16 cellular contexts compared by ENCODE assay signal in the genomic region with DNA sequence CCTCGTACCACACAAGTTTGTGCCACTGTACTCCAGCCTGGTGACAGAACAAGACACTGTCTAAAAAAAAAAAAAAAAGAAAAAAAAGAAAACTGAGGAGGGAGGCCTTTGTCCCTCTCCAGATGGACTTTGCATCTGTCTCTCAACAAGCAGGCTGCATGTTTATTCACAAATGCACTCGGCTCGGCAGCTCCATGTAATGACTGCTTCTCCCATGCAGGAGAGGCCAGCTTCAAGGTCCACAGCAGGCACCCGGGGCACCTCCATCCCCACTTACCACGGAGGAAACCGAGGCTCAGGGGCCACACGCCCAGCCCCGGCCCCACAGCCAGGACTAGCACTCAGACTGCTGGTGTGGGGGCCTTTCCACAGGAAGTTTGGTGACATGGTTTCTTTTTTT.
"Had no signal": no experiment of that assay in that cellular context is flagged by ENCODE, and none has a peak within 500 bp of the region (broad histone marks: within the 10 kb centered on the region; RNA-seq: fewer than 3 reads in every experiment).

No MANE protein-coding gene starts in this region.

- DNase-seq: effector memory CD8-positive, alpha-beta T cell; gastrocnemius medialis; kidney; left cardiac atrium; mammary epithelial cell; mucosa of descending colon; natural killer cell; nucleus accumbens; ovary; stimulated activated CD4-positive, alpha-beta T cell treated with anti-CD3 and anti-CD28 coated beads, Interleukin-2, amount 100 ng/mL, for 48 hours; stimulated activated naive CD4-positive, alpha-beta T cell treated with Interleukin-2 at 50 U/mL for 16 hours; trophoblast cell had no signal

- H3K27ac ChIP-seq: epithelial cell of prostate, esophagus muscularis mucosa, gastrocnemius medialis, ovary, right atrium auricular region had no signal

- H3K27me3 ChIP-seq: esophagus muscularis mucosa, ovary, right atrium auricular region had no signal

- H3K4me2 ChIP-seq: smooth muscle cell had no signal

- H3K4me1 ChIP-seq: gastrocnemius medialis, right atrium auricular region had no signal

- H3K9me3 ChIP-seq: esophagus muscularis mucosa, gastrocnemius medialis, mucosa of descending colon, ovary, right atrium auricular region had no signal

- H3K4me3 ChIP-seq: esophagus muscularis mucosa, gastrocnemius medialis, mucosa of descending colon, ovary, right atrium auricular region, smooth muscle cell had no signal

- H3K36me3 ChIP-seq: esophagus muscularis mucosa, gastrocnemius medialis, ovary, right atrium auricular region had no signal

- ATAC-seq: effector memory CD8-positive, alpha-beta T cell; gastrocnemius medialis; left cardiac atrium; mucosa of descending colon; natural killer cell had no signal
